ENCODE assay signal across 33 cellular contexts in the genomic region with DNA sequence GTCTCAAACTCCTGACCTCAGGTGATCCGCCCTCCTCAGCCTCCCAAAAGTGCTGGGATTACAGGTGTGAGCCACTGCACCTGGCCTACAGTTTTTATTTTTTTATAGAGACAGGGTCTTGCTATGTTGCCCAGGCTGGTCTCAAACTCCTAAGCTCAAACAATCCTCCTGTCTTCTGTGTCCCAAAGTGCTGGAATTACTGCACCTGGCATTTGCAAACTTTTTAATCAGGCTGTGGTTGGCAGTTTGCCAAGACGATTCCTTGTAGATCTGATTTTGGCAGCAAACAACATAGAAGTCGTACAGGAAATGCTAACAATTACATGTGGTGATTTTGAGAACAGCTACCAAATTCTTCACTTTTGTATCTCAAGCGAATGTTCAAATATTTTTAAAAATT. TPM values are rescaled to one million over a fixed set of nuclear protein-coding genes. Genes with fewer than 3 reads are reported as not detected.
A peak's percentile ranks its signal among the peaks of the same experiment; 100 is the strongest.
DNase-seq lines count a peak whose midpoint lies in the region; ATAC-seq, FAIRE-seq and TF ChIP-seq lines count a peak whose summit lies in the region.
"Had no signal": no experiment of that assay in that cellular context is flagged by ENCODE, and none has a peak within 500 bp of the region (broad histone marks: within the 10 kb centered on the region; RNA-seq: fewer than 3 reads in every experiment).

No MANE protein-coding gene starts in this region.

- H3K4me3 ChIP-seq in left ventricle myocardium inferior = no peak overlapping the region
- no peak overlapping the region for H3K4me3 ChIP-seq in PC-3 (ENCODE audit: low read length)
- H3K4me3 ChIP-seq in cardiac fibroblast (replicated peaks in 1 of 2; ENCODE audit: low read depth in 2 of 2, low read length in 2 of 2) = no peak overlapping the region
- H3K4me3 ChIP-seq in stomach = no peak overlapping the region
- H3K4me3 ChIP-seq: lower lobe of right lung, upper lobe of right lung had no signal

- no peak overlapping the region for H3K9ac ChIP-seq in PC-3 (ENCODE audit: low read length)

- H3K27me3 ChIP-seq in left ventricle myocardium inferior (ENCODE audit: low read depth) = no peaks in the 10 kb centered on the region
- H3K27me3 ChIP-seq in PC-3 (ENCODE audit: low read length) = no peaks in the 10 kb centered on the region
- peaks cover 0 to 9% (median 0%) of the 10 kb centered on the region in 3 donors for H3K27me3 ChIP-seq in stomach

- peaks cover 18% of the 10 kb centered on the region for H3K36me3 ChIP-seq in left ventricle myocardium inferior
- no peaks in the 10 kb centered on the region for H3K36me3 ChIP-seq in PC-3 (ENCODE audit: low read depth, low read length)
- H3K36me3 ChIP-seq in stomach = no peaks in the 10 kb centered on the region
- H3K36me3 ChIP-seq: lower lobe of right lung, upper lobe of right lung had no signal

- no peak for TF ChIP-seq POLR2A in stomach (IDR thresholded peaks at IDR 0.05)

- CTCF ChIA-PET in PC-3 (lab: Charles Lee) = no interaction called here

- ATAC-seq in left ventricle myocardium superior (no peak), PC-3 (no peak)
- ATAC-seq: activated CD8-positive, alpha-beta T cell treated with anti-CD3 and anti-CD28 coated beads for 36 hours; HCT116; lower lobe of right lung; naive thymus-derived CD8-positive, alpha-beta T cell; stimulated activated effector memory CD8-positive, alpha-beta T cell treated with anti-CD3 and anti-CD28 coated beads, Interleukin-12 subunit alpha, Interleukin-12 subunit beta, amount 100 ng/mL, for 72 hours; upper lobe of right lung had no signal

- FAIRE-seq in frontal cortex (lab: Jason Lieb, UNC) = no peak
- FAIRE-seq: colon had no signal

- 28 to 42% (median 32%) methylated on average over 4 of the region's 4 CpGs for WGBS in stomach, 5 donors

- TF ChIP-seq EP300 in stomach (IDR thresholded peaks at IDR 0.05) = no peak

- no peaks in the 10 kb centered on the region for H3K9me2 ChIP-seq in PC-3 (replicated peaks; ENCODE audit: low read length)

- H4K20me1 ChIP-seq in PC-3 (ENCODE audit: low read length) = no peaks in the 10 kb centered on the region

- no peaks in the 10 kb centered on the region for H3F3A ChIP-seq in PC-3 (ENCODE audit: low read length, unreplicated experiment)

- no peak overlapping the region for H3K4me2 ChIP-seq in PC-3 (ENCODE audit: low read length)

- H3K4me1 ChIP-seq in left ventricle myocardium inferior = peaks cover 11% of the 10 kb centered on the region
- no peaks in the 10 kb centered on the region for H3K4me1 ChIP-seq in PC-3 (ENCODE audit: insufficient read depth, low read length)
- H3K4me1 ChIP-seq in stomach = peaks cover 0 to 12% (median 3%) of the 10 kb centered on the region in 4 donors
- H3K4me1 ChIP-seq: lower lobe of right lung, upper lobe of right lung had no signal

- no peak overlapping the region for H2AFZ ChIP-seq in PC-3 (ENCODE audit: low read length)

- intact Hi-C loops in left ventricle myocardium inferior (cut with micrococcal nuclease) = no loop called here
- intact Hi-C loops in left ventricle myocardium superior (cut with micrococcal nuclease) = no loop called here
- intact Hi-C loops in PC-3 (cut with micrococcal nuclease) = no loop called here
- intact Hi-C loops in stomach (cut with DNase I; ENCODE audit: low total_unique reads) = no loop called here

- H3K27ac ChIP-seq in left ventricle myocardium inferior (replicated peaks) (peak overlapping the region; percentile 40), PC-3 (ENCODE audit: low read length) (no peak overlapping the region), stomach (no peak overlapping the region)
- H3K27ac ChIP-seq: lower lobe of right lung, upper lobe of right lung had no signal

- TF ChIP-seq CTCF in left ventricle myocardium inferior (IDR thresholded peaks at IDR 0.05; ENCODE audit: borderline replicate concordance) (no peak), PC-3 (conservative IDR thresholded peaks at IDR 0.05; ENCODE audit: low read depth, low read length) (no peak), cardiac fibroblast (IDR thresholded peaks at IDR 0.05; ENCODE audit: low read depth, low read length) (no peak), stomach (IDR thresholded peaks at IDR 0.05) (no peak)

- POLR2A ChIA-PET in PC-3 (lab: Charles Lee; ENCODE audit: unreplicated experiment) = no interaction called here

- H3K9me3 ChIP-seq in left ventricle myocardium inferior (replicated peaks) (no peaks in the 10 kb centered on the region), PC-3 (ENCODE audit: low read length) (no peaks in the 10 kb centered on the region), stomach (no peaks in the 10 kb centered on the region)
- H3K9me3 ChIP-seq: lower lobe of right lung, upper lobe of right lung had no signal

- H3K79me2 ChIP-seq in PC-3 (ENCODE audit: low read length) = no peaks in the 10 kb centered on the region

- BruUV-seq in PC-3 (replicated peaks; lab: Mats Ljungman, UMichigan) = no TSS peak

- DNase-seq in left ventricle myocardium inferior = no peak
- DNase-seq in left ventricle myocardium superior = no peak
- DNase-seq in PC-3 = peak; percentile 6
- peak; percentile 28 to 68 for DNase-seq in cardiac fibroblast (ENCODE audit: low read depth in 2 of 2)
- DNase-seq in stomach = peak; percentile 74
- no peak for DNase-seq in frontal cortex (ENCODE audit: low spot score in 2 of 2)
- DNase-seq in dedifferentiated amniotic fluid mesenchymal stem cell (ENCODE audit: extremely low spot score) = no peak
- DNase-seq in stimulated activated CD4-positive, alpha-beta T cell treated with anti-CD3 and anti-CD28 coated beads, Interleukin-2, amount 100 ng/mL, for 24 hours = no peak
- DNase-seq: activated CD4-positive, alpha-beta T cell treated with anti-CD3 and anti-CD28 coated beads for 1 hour; activated CD8-positive, alpha-beta memory T cell treated with anti-CD3 and anti-CD28 coated beads, Interleukin-2, amount 50 U/mL, for 48 hours; activated CD8-positive, alpha-beta T cell treated with anti-CD3 and anti-CD28 coated beads for 36 hours; activated naive CD4-positive, alpha-beta T cell treated with anti-CD3 and anti-CD28 coated beads, Interleukin-2, amount 50 U/mL, for 16 hours; amniotic stem cell; C1 segment of cervical spinal cord; Calu3; DND-41; effector CD8-positive, alpha-beta T cell; foreskin fibroblast; GF-D8; head of caudate nucleus; islet precursor cell; lower lobe of right lung; naive thymus-derived CD8-positive, alpha-beta T cell; NCI-H1694; NCI-H2171 treated with DMSO at 0.1 percent for 48 hours; NCI-H524; Right ventricle myocardium superior; substantia nigra; upper lobe of right lung had no signal

RNA-seq across cellular contexts. Expression of a gene that starts 10.1 kb away (rescaled TPM):
- 23.1 TPM for total RNA-seq in left ventricle myocardium inferior
- 31.9 TPM for total RNA-seq in left ventricle myocardium superior
- 6.0 and 7.5 TPM in 2 replicates for total RNA-seq in PC-3 (2014; rRNA removed)
- 1 to 10 TPM in 2 of 5 donors, not detected in 3; 3.5 to 6.2 TPM for total RNA-seq in stomach
- 10 to 100 TPM; 16.1 to 24.8 (median 18.8) TPM for polyA plus RNA-seq in stomach
- total RNA-seq in frontal cortex = not detected
- total RNA-seq: activated CD8-positive, alpha-beta T cell treated with anti-CD3 and anti-CD28 coated beads for 36 hours; activated T-helper 1 cell treated with anti-CD3 and anti-CD28 coated beads, Interleukin-12 subunit alpha, Interleukin-12 subunit beta, Interleukin-2, Interleukin-4 antibody, amounts not matched to agents 30 ng/mL and 10 ng/mL and 1 ng/mL, durations not matched to agents 14 hours and 24 hours and 36 hours; naive thymus-derived CD8-positive, alpha-beta T cell had no signal
- polyA plus RNA-seq: naive thymus-derived CD8-positive, alpha-beta T cell had no signal

RNA-seq across cellular contexts. Expression of a gene that starts 25.6 kb away (rescaled TPM):
- 80.3 TPM for total RNA-seq in left ventricle myocardium inferior
- total RNA-seq in left ventricle myocardium superior = 78.4 TPM
- total RNA-seq in PC-3 (2014; rRNA removed) = 37.9 and 42.1 TPM in 2 replicates
- total RNA-seq in stomach = 10 to 100 TPM; 37.1 to 82.9 (median 42.6) TPM
- polyA plus RNA-seq in stomach = 10 to 100 TPM; 13.3 to 17.1 (median 15.6) TPM
- 27.3 TPM for total RNA-seq in frontal cortex

Comparison
In these comparisons a context has a peak if more than half of its experiments do, and no peak if none do; other contexts are left out.
1. DNase-seq: peak in PC-3 (single experiment), cardiac fibroblast (2 of 2) and stomach (single experiment); none in left ventricle myocardium inferior (single experiment), left ventricle myocardium superior (single experiment), frontal cortex (0 of 2), dedifferentiated amniotic fluid mesenchymal stem cell (single experiment) and stimulated activated CD4-positive, alpha-beta T cell treated with anti-CD3 and anti-CD28 coated beads, Interleukin-2, amount 100 ng/mL, for 24 hours (0 of 2).